ENCODE assay signal across 1 cellular context in genomic region chr14:66859063-66859671, GRCh38.
TF ChIP-seq lines count a peak whose summit lies in the region.

No MANE protein-coding gene starts in this region.

TF ChIP-seq in HepG2, 621 proteins besides CTCF, POLR2A, EP300 and RAD21 (continued from another document):
- TF ChIP-seq TBL1XR1 (IDR thresholded peaks at IDR 0.05; ENCODE audit: borderline replicate concordance, low read length, partially characterized antibody) = no peak
- peak; percentile 80 for TF ChIP-seq CEBPB (IDR thresholded peaks at IDR 0.05; ENCODE audit: borderline replicate concordance, low read depth, low read length)
- no peak for TF ChIP-seq FOXP1 (IDR thresholded peaks at IDR 0.05)
- TF ChIP-seq FOXP1 (CRISPR knock-in tag; IDR thresholded peaks at IDR 0.05) = peak; percentile 18; the same call in 1 of the 2 replicates
- TF ChIP-seq HOMEZ (CRISPR knock-in tag; IDR thresholded peaks at IDR 0.05; ENCODE audit: low read depth) = peak; percentile 25; the same call in 1 of the 2 replicates
- TF ChIP-seq ZNF451 (CRISPR knock-in tag; IDR thresholded peaks at IDR 0.05) = no peak
- no peak for TF ChIP-seq GABPB1 (CRISPR knock-in tag; IDR thresholded peaks at IDR 0.05)
- TF ChIP-seq ZMYM4 (CRISPR knock-in tag; IDR thresholded peaks at IDR 0.05) = peak; percentile 72
- no peak for TF ChIP-seq MIER2 (CRISPR knock-in tag; IDR thresholded peaks at IDR 0.05)
- peak; percentile 55 for TF ChIP-seq HNF4G (IDR thresholded peaks at IDR 0.05; ENCODE audit: borderline replicate concordance, low read depth, low read length)
- TF ChIP-seq HNF4G (CRISPR knock-in tag; IDR thresholded peaks at IDR 0.05; ENCODE audit: borderline replicate concordance, low read depth) = no peak
- no peak for TF ChIP-seq ZBTB7A (CRISPR knock-in tag; IDR thresholded peaks at IDR 0.05)
- 0 out of 2 replicates have a peak, but pooled peaks have one; percentile 17 for TF ChIP-seq POGZ (CRISPR knock-in tag; IDR thresholded peaks at IDR 0.05)
- TF ChIP-seq SIX4 (CRISPR knock-in tag; IDR thresholded peaks at IDR 0.05) = no peak
- TF ChIP-seq ZNF644 (CRISPR knock-in tag; IDR thresholded peaks at IDR 0.05; ENCODE audit: low read depth) = 0 out of 2 replicates have a peak, but pooled peaks have one; percentile 51
- TF ChIP-seq PAXIP1 (CRISPR knock-in tag; conservative IDR thresholded peaks at IDR 0.05) = peak; percentile 45; the same call in 1 of the 2 replicates
- TF ChIP-seq ZBTB7B (CRISPR knock-in tag; IDR thresholded peaks at IDR 0.05) = peak; percentile 86
- peak; percentile 98 for TF ChIP-seq BCL6 (CRISPR knock-in tag; IDR thresholded peaks at IDR 0.05)
- no peak for TF ChIP-seq ZC3H4 (CRISPR knock-in tag; IDR thresholded peaks at IDR 0.05; ENCODE audit: borderline replicate concordance)
- peak; percentile 46 for TF ChIP-seq TEAD3 (CRISPR knock-in tag; optimal IDR thresholded peaks at IDR 0.05; ENCODE audit: borderline replicate concordance)
- TF ChIP-seq NCOR1 (IDR thresholded peaks at IDR 0.05; ENCODE audit: borderline replicate concordance, low read length) = peak; percentile 57; the same call in 1 of the 2 replicates
- no peak for TF ChIP-seq ZNF841 (CRISPR knock-in tag; IDR thresholded peaks at IDR 0.05; ENCODE audit: borderline replicate concordance)
- TF ChIP-seq HOXA3 (CRISPR knock-in tag; IDR thresholded peaks at IDR 0.05) = 0 out of 2 replicates have a peak, but pooled peaks have one; percentile 21
- TF ChIP-seq ZNF567 (CRISPR knock-in tag; IDR thresholded peaks at IDR 0.05; ENCODE audit: borderline replicate concordance) = no peak
